29 cellular contexts compared by ENCODE assay signal in the genomic region with DNA sequence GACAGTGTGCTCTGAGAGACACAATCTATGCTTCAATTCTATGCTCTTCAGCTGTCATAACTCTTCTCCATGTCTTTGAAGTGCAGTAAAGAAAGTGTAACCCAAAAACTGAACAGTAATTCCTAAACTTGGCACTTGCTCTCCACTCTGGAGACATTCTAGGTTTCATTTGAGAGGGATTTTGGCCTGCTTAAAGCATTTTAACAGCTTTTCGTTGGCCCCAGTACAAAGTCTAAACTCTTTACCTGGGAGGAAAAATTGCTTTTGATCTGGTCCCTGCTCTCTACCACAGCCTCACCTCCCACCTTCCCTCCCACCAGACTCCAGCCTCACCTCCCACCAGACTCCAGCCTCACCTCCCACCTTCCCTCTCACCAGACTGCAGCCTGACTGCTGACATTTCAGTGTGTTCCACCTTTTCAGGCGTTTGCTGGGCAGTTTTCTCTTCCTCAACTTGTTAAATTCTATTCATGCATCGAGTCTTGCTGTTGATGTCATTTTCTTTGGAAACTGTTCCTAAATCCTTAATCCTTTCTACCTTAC.
DNase-seq lines count a peak whose midpoint lies in the region; ATAC-seq and TF ChIP-seq lines count a peak whose summit lies in the region.
"Had no signal": no experiment of that assay in that cellular context is flagged by ENCODE, and none has a peak within 500 bp of the region (broad histone marks: within the 10 kb centered on the region; RNA-seq: fewer than 3 reads in every experiment).

No MANE protein-coding gene starts in this region.

- H3K9me3 ChIP-seq in HEK293 (ENCODE audit: control insufficient read depth, insufficient read depth, low read depth, low read length) = no peaks in the 10 kb centered on the region; the same call in 1 of the 2 replicates
- no peaks in the 10 kb centered on the region for H3K9me3 ChIP-seq in naive thymus-derived CD4-positive, alpha-beta T cell (ENCODE audit: control insufficient read depth in 2 of 3, low read length in 3 of 3)
- H3K9me3 ChIP-seq: ascending aorta, MG63, upper lobe of left lung had no signal

- peaks cover 67% of the 10 kb centered on the region for H3K4me1 Mint-ChIP-seq in activated T-cell treated with anti-CD3 and anti-CD28 coated beads, Interleukin-2, amount 50 U/mL, for 4 hours (ENCODE audit: low read depth)
- H3K4me1 Mint-ChIP-seq in activated CD8-positive, alpha-beta T cell treated with anti-CD3 and anti-CD28 coated beads, Interleukin-2, amount 10 ng/mL, durations not matched to agents 7 days and 5 days (ENCODE audit: low read depth) = peaks cover 84% of the 10 kb centered on the region
- H3K4me1 Mint-ChIP-seq in naive thymus-derived CD4-positive, alpha-beta T cell = peaks cover 51 to 84% (median 73%) of the 10 kb centered on the region in 7 donors

- no peak overlapping the region for H3K27ac ChIP-seq in HEK293 (ENCODE audit: extremely low read depth, low read depth, low read length)
- no peak overlapping the region for H3K27ac ChIP-seq in naive thymus-derived CD4-positive, alpha-beta T cell (ENCODE audit: low read depth, low read length)
- H3K27ac ChIP-seq: ascending aorta, cardiac muscle cell, coronary artery, parathyroid adenoma, upper lobe of left lung had no signal

- peak overlapping the region; percentile 80 for H3K27ac Mint-ChIP-seq in activated CD8-positive, alpha-beta T cell treated with anti-CD3 and anti-CD28 coated beads, Interleukin-2, amount 10 ng/mL, durations not matched to agents 7 days and 5 days
- peak overlapping the region in 8 of 9 donors; percentile 59 to 93 (median 88) for H3K27ac Mint-ChIP-seq in naive thymus-derived CD4-positive, alpha-beta T cell

- no peaks in the 10 kb centered on the region for H3K9me3 Mint-ChIP-seq in activated T-cell treated with anti-CD3 and anti-CD28 coated beads, Interleukin-2, amount 50 U/mL, for 4 hours
- no peaks in the 10 kb centered on the region for H3K9me3 Mint-ChIP-seq in activated CD8-positive, alpha-beta T cell treated with anti-CD3 and anti-CD28 coated beads, Interleukin-2, amount 10 ng/mL, durations not matched to agents 7 days and 5 days (ENCODE audit: insufficient read depth)
- H3K9me3 Mint-ChIP-seq in naive thymus-derived CD4-positive, alpha-beta T cell = no peaks in the 10 kb centered on the region
- H3K9me3 Mint-ChIP-seq: effector memory CD8-positive, alpha-beta T cell; neural crest cell had no signal

- H3K27me3 Mint-ChIP-seq in activated T-cell treated with anti-CD3 and anti-CD28 coated beads, Interleukin-2, amount 50 U/mL, for 4 hours (ENCODE audit: low read depth) = no peaks in the 10 kb centered on the region
- no peaks in the 10 kb centered on the region for H3K27me3 Mint-ChIP-seq in activated CD8-positive, alpha-beta T cell treated with anti-CD3 and anti-CD28 coated beads, Interleukin-2, amount 10 ng/mL, durations not matched to agents 7 days and 5 days (ENCODE audit: low read depth)
- no peaks in the 10 kb centered on the region for H3K27me3 Mint-ChIP-seq in naive thymus-derived CD4-positive, alpha-beta T cell
- H3K27me3 Mint-ChIP-seq: effector memory CD8-positive, alpha-beta T cell had no signal

- peak in 1 of 2 donors; percentile 9 for ATAC-seq in activated T-cell treated with anti-CD3 and anti-CD28 coated beads, Interleukin-2, amount 50 U/mL, for 4 hours
- ATAC-seq in activated CD8-positive, alpha-beta T cell treated with anti-CD3 and anti-CD28 coated beads, Interleukin-2, amount 10 ng/mL, durations not matched to agents 7 days and 5 days = no peak
- no peak for ATAC-seq in naive thymus-derived CD4-positive, alpha-beta T cell
- no peak for ATAC-seq in GM19395 (IDR thresholded peaks at IDR 0.05; ENCODE audit: unreplicated experiment)
- ATAC-seq: effector memory CD8-positive, alpha-beta T cell; K562 had no signal

- intact Hi-C loops in naive thymus-derived CD4-positive, alpha-beta T cell (cut with micrococcal nuclease) = loop anchor here in 1 of 2 donors (5.0 kb wide), 1 partner anchor 55 kb away; no protein-coding TSS in a partner anchor

- H3K36me3 ChIP-seq in HEK293 (ENCODE audit: control insufficient read depth in 2 of 2, insufficient read depth in 1 of 2, low read length in 2 of 2) = no peaks in the 10 kb centered on the region
- no peaks in the 10 kb centered on the region for H3K36me3 ChIP-seq in naive thymus-derived CD4-positive, alpha-beta T cell (ENCODE audit: control insufficient read depth in 2 of 3, insufficient read depth in 3 of 3, low read length in 3 of 3)
- H3K36me3 ChIP-seq: ascending aorta, cardiac muscle cell, MG63, upper lobe of left lung had no signal

- peak overlapping the region; percentile 29 for H3K4me3 Mint-ChIP-seq in activated T-cell treated with anti-CD3 and anti-CD28 coated beads, Interleukin-2, amount 50 U/mL, for 4 hours
- no peak overlapping the region for H3K4me3 Mint-ChIP-seq in activated CD8-positive, alpha-beta T cell treated with anti-CD3 and anti-CD28 coated beads, Interleukin-2, amount 10 ng/mL, durations not matched to agents 7 days and 5 days
- peak overlapping the region in 4 of 10 donors; percentile 20 to 86 (median 50) for H3K4me3 Mint-ChIP-seq in naive thymus-derived CD4-positive, alpha-beta T cell
- H3K4me3 Mint-ChIP-seq: neural crest cell had no signal

- CTCF ChIA-PET in HEK293 (lab: Yijun Ruan, JAX) = interaction anchor here (1.0 to 1.1 kb wide), 2 partner anchors 27 to 102 kb away, joined by 4 to 5 read pairs; no protein-coding TSS in a partner anchor
- CTCF ChIA-PET in activated CD8-positive, alpha-beta T cell treated with anti-CD3 and anti-CD28 coated beads, Interleukin-2, amount 10 ng/mL, durations not matched to agents 7 days and 5 days (lab: Charles Lee) = interaction anchor here (1.1 kb wide), 1 partner anchor 222 kb away, joined by 3 read pairs; no protein-coding TSS in a partner anchor
- CTCF ChIA-PET in naive thymus-derived CD4-positive, alpha-beta T cell (lab: Charles Lee) = interaction anchor here (1.0 kb wide), 1 partner anchor 22 kb away, joined by 3 read pairs; no protein-coding TSS in a partner anchor

- POLR2A ChIA-PET in HEK293 (lab: Yijun Ruan, JAX) = no interaction called here
- POLR2A ChIA-PET in activated CD8-positive, alpha-beta T cell treated with anti-CD3 and anti-CD28 coated beads, Interleukin-2, amount 10 ng/mL, durations not matched to agents 7 days and 5 days (lab: Charles Lee) = interaction anchor here (2.1 kb wide), 1 partner anchor 25 kb away, joined by 4 read pairs; no protein-coding TSS in a partner anchor
- POLR2A ChIA-PET in naive thymus-derived CD4-positive, alpha-beta T cell (lab: Charles Lee) = interaction anchor here (1.4 kb wide), 1 partner anchor 14 kb away, joined by 4 read pairs; no protein-coding TSS in a partner anchor

- TF ChIP-seq CTCF in HEK293 (tag by site-specific recombination; IDR thresholded peaks at IDR 0.05) = no peak

- peaks cover 17% of the 10 kb centered on the region for H3K4me1 ChIP-seq in HEK293 (ENCODE audit: control insufficient read depth, insufficient read depth, low read length)
- peaks cover 4 to 23% of the 10 kb centered on the region in 2 donors for H3K4me1 ChIP-seq in naive thymus-derived CD4-positive, alpha-beta T cell (ENCODE audit: control insufficient read depth in 2 of 2, insufficient read depth in 2 of 2, low read length in 2 of 2)
- H3K4me1 ChIP-seq: ascending aorta, parathyroid adenoma had no signal

- no peak overlapping the region for H3K4me3 ChIP-seq in HEK293 (ENCODE audit: low read depth, low read length)
- H3K4me3 ChIP-seq in naive thymus-derived CD4-positive, alpha-beta T cell (ENCODE audit: low read length) = no peak overlapping the region
- H3K4me3 ChIP-seq: ascending aorta, cardiac muscle cell, coronary artery, K562, MG63, smooth muscle cell, upper lobe of left lung had no signal

- H3K36me3 Mint-ChIP-seq in activated T-cell treated with anti-CD3 and anti-CD28 coated beads, Interleukin-2, amount 50 U/mL, for 4 hours (ENCODE audit: insufficient read depth) = peaks cover 3% of the 10 kb centered on the region
- H3K36me3 Mint-ChIP-seq in activated CD8-positive, alpha-beta T cell treated with anti-CD3 and anti-CD28 coated beads, Interleukin-2, amount 10 ng/mL, durations not matched to agents 7 days and 5 days (ENCODE audit: low read depth) = peaks cover 22% of the 10 kb centered on the region
- H3K36me3 Mint-ChIP-seq in naive thymus-derived CD4-positive, alpha-beta T cell = peaks cover 0 to 26% (median 13%) of the 10 kb centered on the region in 5 donors

- DNase-seq in activated T-cell treated with anti-CD3 and anti-CD28 coated beads, Interleukin-2, amount 50 U/mL, for 4 hours = no peak
- no peak for DNase-seq in activated T-cell treated with anti-CD3 and anti-CD28 coated beads, Interleukin-2, amount 50 U/mL, for 1 hour
- DNase-seq in activated CD8-positive, alpha-beta T cell treated with anti-CD3 and anti-CD28 coated beads, Interleukin-2, amount 10 ng/mL, durations not matched to agents 7 days and 5 days = no peak
- no peak for DNase-seq in naive thymus-derived CD4-positive, alpha-beta T cell
- DNase-seq in NCI-H2196 treated with DMSO at 0.1 percent for 48 hours (lab: John Stamatoyannopoulos, UW; ENCODE audit: unreplicated experiment) (no peak), SW 1271 (lab: John Stamatoyannopoulos, UW) (no peak)
- DNase-seq: ACHN; activated gamma-delta T cell; COR-L47; effector memory CD8-positive, alpha-beta T cell; GF-D8; islet precursor cell; MG63; NCI-H1105 treated with DMSO at 0.1 percent for 48 hours; NCI-H1930; NCI-H526 treated with DMSO at 0.1 percent for 48 hours; Right ventricle myocardium superior; stimulated activated CD4-positive, alpha-beta T cell treated with anti-CD3 and anti-CD28 coated beads, Interleukin-2, amount 100 ng/mL, for 24 hours; substantia nigra; upper lobe of left lung had no signal

- no peaks in the 10 kb centered on the region for H3K27me3 ChIP-seq in naive thymus-derived CD4-positive, alpha-beta T cell (ENCODE audit: control insufficient read depth in 2 of 2, insufficient read depth in 2 of 2, low read length in 2 of 2)
- H3K27me3 ChIP-seq: ascending aorta, cardiac muscle cell, MG63, upper lobe of left lung had no signal

TF ChIP-seq in HEK293, 187 proteins besides CTCF, POLR2A, EP300 and RAD21 (continues in another document):
- TF ChIP-seq PRDM1 (tag by site-specific recombination; IDR thresholded peaks at IDR 0.05) (no peak), EGR2 (tag by site-specific recombination; IDR thresholded peaks at IDR 0.05; ENCODE audit: low read depth) (peak; percentile 96), ZNF791 (tag by site-specific recombination; IDR thresholded peaks at IDR 0.05) (no peak)
